Comparison of ENCODE assay signal across 1 cellular context in the genomic region with DNA sequence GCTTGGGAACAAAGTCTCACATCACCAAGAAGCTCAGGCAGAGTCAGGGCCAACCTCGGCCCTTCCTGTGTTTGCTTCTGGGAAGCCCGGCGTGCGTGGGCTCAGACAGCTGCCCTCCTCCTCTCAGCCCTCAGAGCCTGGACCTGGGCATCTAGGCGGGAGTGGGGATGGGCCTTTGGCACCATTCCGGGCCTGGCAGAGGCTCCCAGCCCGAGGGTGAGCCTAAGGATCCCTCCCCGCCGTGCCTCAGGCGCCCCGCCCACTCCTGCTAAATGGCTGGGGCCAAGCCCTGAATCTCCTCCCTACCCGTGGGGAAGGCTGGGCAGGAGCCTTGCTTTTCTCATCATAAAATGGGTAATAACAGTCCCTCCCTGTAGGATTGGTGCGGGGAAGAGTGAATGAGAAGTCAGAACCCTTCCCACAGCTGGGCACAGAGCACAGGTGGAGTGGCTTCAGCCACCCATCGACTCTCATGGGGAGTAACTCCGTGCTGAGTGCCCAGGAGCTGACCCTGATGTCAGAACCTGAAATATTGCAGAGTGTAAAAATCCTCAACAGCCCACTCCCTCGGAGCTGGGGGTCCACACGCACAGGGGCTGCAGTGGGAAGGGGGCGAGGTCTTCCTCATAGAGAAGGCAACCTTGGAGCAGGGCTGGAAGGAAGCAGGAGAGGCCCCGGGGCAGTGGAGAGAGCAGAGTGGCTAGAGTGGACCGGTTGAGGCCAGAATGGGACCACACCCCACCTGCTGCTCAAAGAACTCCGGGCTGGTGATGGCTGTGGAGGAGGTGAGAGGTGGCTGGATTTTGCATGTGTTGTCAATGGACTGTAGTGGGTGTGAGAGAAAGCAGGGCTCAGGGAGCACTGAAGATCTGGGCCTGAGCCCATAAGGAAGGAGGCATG.
TF ChIP-seq lines count a peak whose summit lies in the region.

No MANE protein-coding gene starts in this region.

TF ChIP-seq in IMR-90, 13 proteins besides CTCF, POLR2A, EP300 and RAD21 (continued from another document):
- TF ChIP-seq MAZ (IDR thresholded peaks at IDR 0.05; ENCODE audit: borderline replicate concordance, low read depth, low read length) (no peak), MXI1 (IDR thresholded peaks at IDR 0.05; ENCODE audit: borderline replicate concordance, low read depth, low read length) (no peak), RFX5 (IDR thresholded peaks at IDR 0.05; ENCODE audit: low read depth, low read length) (no peak), FOS (IDR thresholded peaks at IDR 0.05; ENCODE audit: low read depth, low read length) (no peak), CHD1 (IDR thresholded peaks at IDR 0.05; ENCODE audit: low read depth, low read length) (no peak), MAFK (IDR thresholded peaks at IDR 0.05; ENCODE audit: low read depth, low read length) (no peak)
- TF ChIP-seq, protein P1, sequence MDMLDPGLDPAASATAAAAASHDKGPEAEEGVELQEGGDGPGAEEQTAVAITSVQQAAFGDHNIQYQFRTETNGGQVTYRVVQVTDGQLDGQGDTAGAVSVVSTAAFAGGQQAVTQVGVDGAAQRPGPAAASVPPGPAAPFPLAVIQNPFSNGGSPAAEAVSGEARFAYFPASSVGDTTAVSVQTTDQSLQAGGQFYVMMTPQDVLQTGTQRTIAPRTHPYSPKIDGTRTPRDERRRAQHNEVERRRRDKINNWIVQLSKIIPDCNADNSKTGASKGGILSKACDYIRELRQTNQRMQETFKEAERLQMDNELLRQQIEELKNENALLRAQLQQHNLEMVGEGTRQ (IDR thresholded peaks at IDR 0.05; ENCODE audit: low read depth, low read length) = no peak
- TF ChIP-seq, protein P2, sequence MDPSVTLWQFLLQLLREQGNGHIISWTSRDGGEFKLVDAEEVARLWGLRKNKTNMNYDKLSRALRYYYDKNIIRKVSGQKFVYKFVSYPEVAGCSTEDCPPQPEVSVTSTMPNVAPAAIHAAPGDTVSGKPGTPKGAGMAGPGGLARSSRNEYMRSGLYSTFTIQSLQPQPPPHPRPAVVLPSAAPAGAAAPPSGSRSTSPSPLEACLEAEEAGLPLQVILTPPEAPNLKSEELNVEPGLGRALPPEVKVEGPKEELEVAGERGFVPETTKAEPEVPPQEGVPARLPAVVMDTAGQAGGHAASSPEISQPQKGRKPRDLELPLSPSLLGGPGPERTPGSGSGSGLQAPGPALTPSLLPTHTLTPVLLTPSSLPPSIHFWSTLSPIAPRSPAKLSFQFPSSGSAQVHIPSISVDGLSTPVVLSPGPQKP (IDR thresholded peaks at IDR 0.05; ENCODE audit: borderline replicate concordance, low read depth, low read length) = no peak
